Comparison of ENCODE assay signal across 22 cellular contexts in the genomic region with DNA sequence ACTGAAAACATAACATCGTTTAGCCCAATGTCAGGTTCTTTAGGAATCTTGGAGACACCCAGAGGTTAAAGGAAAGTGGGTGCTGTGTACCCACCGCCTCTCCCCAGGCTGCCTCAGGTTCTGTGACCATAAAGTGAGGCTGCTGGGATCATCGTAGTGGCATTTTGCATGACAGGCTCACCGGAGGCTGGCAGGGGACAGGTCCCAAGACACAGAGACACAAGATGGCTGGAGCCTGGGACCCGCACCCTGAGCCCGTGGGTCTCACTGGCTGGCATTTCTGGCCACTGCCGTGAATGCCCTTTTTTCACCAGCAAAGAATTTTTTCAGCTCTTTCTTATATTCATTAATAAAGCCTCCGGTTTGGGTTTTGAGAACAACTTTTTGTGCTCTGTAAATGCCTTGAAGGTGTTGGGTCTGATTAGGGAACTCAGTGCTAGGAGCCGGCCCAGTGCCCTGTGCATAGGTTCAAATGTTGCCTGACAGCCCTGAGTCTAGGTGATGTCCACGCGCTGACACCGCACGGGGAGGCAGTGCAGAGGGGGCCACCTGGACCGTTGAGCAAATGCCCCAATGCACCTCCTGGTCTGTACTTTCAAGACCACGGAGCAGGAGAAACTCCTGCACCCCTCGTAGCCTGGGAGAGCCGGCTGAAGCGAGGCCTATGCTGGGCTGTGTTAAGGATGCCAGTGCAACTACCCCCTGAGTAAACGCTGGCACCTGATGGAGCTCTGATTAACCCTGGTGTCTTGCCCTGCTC.
"Had no signal": no experiment of that assay in that cellular context is flagged by ENCODE, and none has a peak within 500 bp of the region (broad histone marks: within the 10 kb centered on the region; RNA-seq: fewer than 3 reads in every experiment).

No MANE protein-coding gene starts in this region.

- H3K9me3 ChIP-seq: SJSA1 had no signal

- H3K27ac ChIP-seq: KMS-11, SJSA1, SK-N-MC had no signal

- H3K36me3 ChIP-seq: SJSA1 had no signal

- DNase-seq: Kasumi-1, MV-4-11, NCI-H1048, NCI-H1105, NCI-H1417 treated with DMSO at 0.1 percent for 48 hours, NCI-H146, NCI-H1694 treated with DMSO at 0.1 percent for 48 hours, NCI-H1930, NCI-H2081, NCI-H2107, NCI-H2227 treated with DMSO at 0.1 percent for 48 hours, NCI-H524 treated with DMSO at 0.1 percent for 48 hours, NCI-H69, NCI-H774, RPMI8226, SIG-M5 had no signal

- ATAC-seq: K562 had no signal

- H3K4me3 Mint-ChIP-seq: IgD-negative memory B cell had no signal

- H3K4me3 ChIP-seq: K562, SJSA1, SK-N-MC had no signal

- FAIRE-seq: K562, RCC 7860 had no signal

- H3K27me3 ChIP-seq: SJSA1 had no signal

- H3K36me3 Mint-ChIP-seq: IgD-negative memory B cell had no signal

- H3K4me2 ChIP-seq: KMS-11 had no signal

- H3K4me1 ChIP-seq: SJSA1 had no signal

- H3K9ac ChIP-seq: KMS-11 had no signal
